18 cellular contexts compared by ENCODE assay signal in the genomic region with DNA sequence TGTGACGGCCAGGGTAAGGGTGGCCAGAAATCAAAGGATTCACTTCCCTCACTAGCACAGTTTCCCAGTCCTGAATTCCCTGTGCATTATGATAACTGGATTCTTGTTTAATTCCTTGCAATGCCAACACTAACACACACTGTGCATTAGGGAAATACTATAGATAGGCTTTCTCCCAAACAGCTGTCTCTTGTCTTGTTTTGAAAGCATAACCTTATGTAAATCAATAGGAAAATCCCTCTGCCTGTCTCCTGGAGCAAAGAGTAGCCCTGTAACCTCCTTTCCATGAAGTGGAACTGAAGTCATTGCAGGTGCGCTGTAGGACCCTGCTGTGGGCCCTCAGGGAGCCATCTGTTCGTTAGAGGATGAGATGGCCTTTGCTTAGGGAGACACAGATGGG.
DNase-seq lines count a peak whose midpoint lies in the region; TF ChIP-seq lines count a peak whose summit lies in the region.
"Had no signal": no experiment of that assay in that cellular context is flagged by ENCODE, and none has a peak within 500 bp of the region (broad histone marks: within the 10 kb centered on the region; RNA-seq: fewer than 3 reads in every experiment).

No MANE protein-coding gene starts in this region.

- no peaks in the 10 kb centered on the region for H3F3A ChIP-seq in neural progenitor cell (ENCODE audit: low read depth)

- no peaks in the 10 kb centered on the region for H3K79me2 ChIP-seq in neural progenitor cell (ENCODE audit: low read depth)

- peaks cover 6 to 43% (median 25%) of the 10 kb centered on the region in 11 experiments for H3K9me3 ChIP-seq in BLaER1 treated with 17β-estradiol and CSF1 and Interleukin-3, amounts not matched to agents 10 nM and 100 nM (replicated peaks in 1 of 11)
- H3K9me3 ChIP-seq in esophagus muscularis mucosa, result peaks cover 0 to 7% (median 2%) of the 10 kb centered on the region in 4 donors
- H3K9me3 ChIP-seq in neural progenitor cell (ENCODE audit: low read depth), result no peaks in the 10 kb centered on the region

- peak overlapping the region in 3 of 10 experiments; percentile 26 to 40 (median 38); a peak in 5 of 20 replicates for H3K4me3 ChIP-seq in BLaER1 treated with 17β-estradiol and CSF1 and Interleukin-3, amounts not matched to agents 10 nM and 100 nM
- H3K4me3 ChIP-seq in esophagus muscularis mucosa (no peak overlapping the region), neural progenitor cell (no peak overlapping the region)
- H3K4me3 ChIP-seq: GM23338 had no signal

- peaks cover 0 to 9% (median 0%) of the 10 kb centered on the region in 11 experiments; a peak in 2 of 22 replicates for H3K36me3 ChIP-seq in BLaER1 treated with 17β-estradiol and CSF1 and Interleukin-3, amounts not matched to agents 10 nM and 100 nM
- no peaks in the 10 kb centered on the region for H3K36me3 ChIP-seq in esophagus muscularis mucosa
- H3K36me3 ChIP-seq in neural progenitor cell, result no peaks in the 10 kb centered on the region

- DNase-seq in NCI-H69 (lab: John Stamatoyannopoulos, UW) (peak; percentile 4), esophagus muscularis mucosa (ENCODE audit: extremely low spot score) (peak; percentile 24), neural progenitor cell (ENCODE audit: low spot score) (no peak), KG1 (lab: John Stamatoyannopoulos, UW) (no peak), immature natural killer cell (no peak), glutamatergic neuron (no peak)
- DNase-seq in stimulated activated CD4-positive, alpha-beta T cell treated with anti-CD3 and anti-CD28 coated beads, Interleukin-2, amount 100 ng/mL, for 24 hours, result no peak
- DNase-seq: CD8-positive, alpha-beta T cell; COR-L47; DMS153; DND-41; GF-D8; H7; IMR-90 had no signal

- no peak overlapping the region for H3K4me3 Mint-ChIP-seq in neural progenitor cell
- H3K4me3 Mint-ChIP-seq in immature natural killer cell, result no peak overlapping the region
- H3K4me3 Mint-ChIP-seq in glutamatergic neuron (ENCODE audit: unreplicated experiment), result no peak overlapping the region
- H3K4me3 Mint-ChIP-seq: B cell; CD14-positive monocyte; CD8-positive, alpha-beta T cell; GM23338 had no signal

- H3K9ac ChIP-seq in BLaER1 treated with 17β-estradiol and CSF1 and Interleukin-3, amounts not matched to agents 10 nM and 100 nM, result peak overlapping the region in 4 of 11 experiments; percentile 5 to 58 (median 48); a peak in 5 of 22 replicates
- no peak overlapping the region for H3K9ac ChIP-seq in neural progenitor cell

- H3K27ac ChIP-seq in BLaER1 treated with 17β-estradiol and CSF1 and Interleukin-3, amounts not matched to agents 10 nM and 100 nM, result peak overlapping the region in 1 of 11 experiments; percentile 44; a peak in 2 of 22 replicates
- H3K27ac ChIP-seq in esophagus muscularis mucosa (replicated peaks in 1 of 4) (no peak overlapping the region), neural progenitor cell (no peak overlapping the region)

- no peak for TF ChIP-seq EP300 in esophagus muscularis mucosa (IDR thresholded peaks at IDR 0.05)

- H2AFZ ChIP-seq in neural progenitor cell (replicated peaks), result peak overlapping the region; percentile 6
- H2AFZ ChIP-seq: GM23338 had no signal

- TF ChIP-seq POLR2A in esophagus muscularis mucosa (IDR thresholded peaks at IDR 0.05; ENCODE audit: low read depth), result no peak

- no peaks in the 10 kb centered on the region for H4K20me1 ChIP-seq in BLaER1 treated with 17β-estradiol and CSF1 and Interleukin-3, amounts not matched to agents 10 nM and 100 nM
- no peaks in the 10 kb centered on the region for H4K20me1 ChIP-seq in neural progenitor cell (ENCODE audit: low read depth)

- no peaks in the 10 kb centered on the region for H3K36me3 Mint-ChIP-seq in neural progenitor cell
- no peaks in the 10 kb centered on the region for H3K36me3 Mint-ChIP-seq in immature natural killer cell
- H3K36me3 Mint-ChIP-seq in glutamatergic neuron (ENCODE audit: unreplicated experiment), result no peaks in the 10 kb centered on the region
- H3K36me3 Mint-ChIP-seq: CD14-positive monocyte; CD8-positive, alpha-beta T cell had no signal

- TF ChIP-seq CTCF in esophagus muscularis mucosa (IDR thresholded peaks at IDR 0.05) (no peak), neural progenitor cell (IDR thresholded peaks at IDR 0.05) (no peak), glutamatergic neuron (IDR thresholded peaks at IDR 0.05; ENCODE audit: partially characterized antibody, unreplicated experiment) (no peak)

- 68% methylated on average over 3 of the region's 3 CpGs for WGBS in esophagus muscularis mucosa

- H3K27ac Mint-ChIP-seq in neural progenitor cell (no peak overlapping the region), immature natural killer cell (no peak overlapping the region), glutamatergic neuron (ENCODE audit: unreplicated experiment) (no peak overlapping the region)
- H3K27ac Mint-ChIP-seq: B cell; CD14-positive monocyte; CD8-positive, alpha-beta T cell; GM23338 had no signal

- H3K27me3 ChIP-seq in BLaER1 treated with 17β-estradiol and CSF1 and Interleukin-3, amounts not matched to agents 10 nM and 100 nM, result no peaks in the 10 kb centered on the region
- H3K27me3 ChIP-seq in esophagus muscularis mucosa (peaks cover 0 to 26% (median 0%) of the 10 kb centered on the region in 4 donors), neural progenitor cell (peaks cover 4% of the 10 kb centered on the region)

- peaks cover 20% of the 10 kb centered on the region for H3K4me1 Mint-ChIP-seq in neural progenitor cell
- H3K4me1 Mint-ChIP-seq in immature natural killer cell, result no peaks in the 10 kb centered on the region
- peaks cover 6% of the 10 kb centered on the region for H3K4me1 Mint-ChIP-seq in glutamatergic neuron (ENCODE audit: low read depth, unreplicated experiment)
- H3K4me1 Mint-ChIP-seq: B cell, CD14-positive monocyte had no signal

- peaks cover 0 to 83% (median 52%) of the 10 kb centered on the region in 10 experiments; a peak in 17 of 20 replicates for H3K4me1 ChIP-seq in BLaER1 treated with 17β-estradiol and CSF1 and Interleukin-3, amounts not matched to agents 10 nM and 100 nM
- H3K4me1 ChIP-seq in esophagus muscularis mucosa, result no peaks in the 10 kb centered on the region
- H3K4me1 ChIP-seq in neural progenitor cell, result peaks cover 11% of the 10 kb centered on the region

- peak overlapping the region; percentile 2 to 93 (median 78); a peak in 19 of 22 replicates for H3K4me2 ChIP-seq in BLaER1 treated with 17β-estradiol and CSF1 and Interleukin-3, amounts not matched to agents 10 nM and 100 nM
- H3K4me2 ChIP-seq in neural progenitor cell, result no peak overlapping the region
- H3K4me2 ChIP-seq: GM23338 had no signal

- intact Hi-C loops in esophagus muscularis mucosa (cut with DNase I), result no loop called here

- peaks cover 5% of the 10 kb centered on the region for H3K9me3 Mint-ChIP-seq in neural progenitor cell
- peaks cover 0 to 5% (median 0%) of the 10 kb centered on the region in 6 donors for H3K9me3 Mint-ChIP-seq in immature natural killer cell
- H3K9me3 Mint-ChIP-seq in glutamatergic neuron (ENCODE audit: unreplicated experiment), result no peaks in the 10 kb centered on the region
- H3K9me3 Mint-ChIP-seq: CD8-positive, alpha-beta T cell; GM23338 had no signal

- H3K27me3 Mint-ChIP-seq in neural progenitor cell (ENCODE audit: insufficient read depth, low read depth) (peaks cover 9% of the 10 kb centered on the region), immature natural killer cell (ENCODE audit: low read depth in 3 of 3) (peaks cover 0 to 10% (median 7%) of the 10 kb centered on the region in 3 donors), glutamatergic neuron (ENCODE audit: unreplicated experiment) (no peaks in the 10 kb centered on the region)

Comparison
In these comparisons a context has a peak if more than half of its experiments do, and no peak if none do; other contexts are left out.
1. DNase-seq: peak in NCI-H69 (single experiment) and esophagus muscularis mucosa (single experiment); none in neural progenitor cell (single experiment), KG1 (single experiment), stimulated activated CD4-positive, alpha-beta T cell treated with anti-CD3 and anti-CD28 coated beads, Interleukin-2, amount 100 ng/mL, for 24 hours (0 of 2), immature natural killer cell (0 of 3) and glutamatergic neuron (single experiment).